Comparison of ENCODE assay signal across 8 cellular contexts in the genomic region with DNA sequence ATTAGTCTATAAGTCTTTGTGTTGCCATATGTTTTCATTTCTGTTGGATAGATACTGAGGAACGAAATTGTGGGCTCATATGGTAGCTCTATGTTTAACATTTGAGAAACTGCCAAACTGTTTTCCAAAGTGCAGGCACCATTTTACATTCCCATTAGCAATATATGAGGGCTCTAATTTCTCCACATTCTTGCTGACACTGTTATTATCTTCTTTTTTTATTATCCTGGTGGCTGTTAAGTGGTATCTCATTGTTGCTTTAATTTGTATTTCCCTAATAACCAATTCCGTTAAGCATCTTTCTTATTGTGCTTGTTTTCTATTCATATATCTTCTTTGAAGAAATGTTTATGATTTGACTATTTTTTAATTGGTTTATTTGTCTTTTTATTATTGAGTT. TPM values are rescaled to one million over a fixed set of nuclear protein-coding genes. Genes with fewer than 3 reads are reported as not detected.
DNase-seq lines count a peak whose midpoint lies in the region; ATAC-seq, FAIRE-seq and TF ChIP-seq lines count a peak whose summit lies in the region.

No MANE protein-coding gene starts in this region.

- peaks cover 4% of the 10 kb centered on the region for H3K27me3 Mint-ChIP-seq in activated naive CD4-positive, alpha-beta T cell treated with anti-CD3 and anti-CD28 coated beads, Interleukin-2, amount 10 ng/mL, durations not matched to agents 7 days and 5 days
- no peaks in the 10 kb centered on the region for H3K27me3 Mint-ChIP-seq in activated naive CD4-positive, alpha-beta T cell treated with anti-CD3 and anti-CD28 coated beads for 36 hours (ENCODE audit: low read depth)
- H3K27me3 Mint-ChIP-seq in activated CD8-positive, alpha-beta T cell treated with anti-CD3 and anti-CD28 coated beads, Interleukin-2, amount 10 ng/mL, durations not matched to agents 7 days and 5 days (ENCODE audit: low read depth), result peaks cover 2% of the 10 kb centered on the region

- no peak overlapping the region for H3K14ac ChIP-seq in trophoblast cell (ENCODE audit: low read length)

- dilution Hi-C loops in keratinocyte (cut with MboI; ENCODE audit: extremely low pct_ligation_motif_present, low sequenced_read_pairs), result no loop called here

- no peaks in the 10 kb centered on the region for H3K27me3 ChIP-seq in keratinocyte (ENCODE audit: control insufficient read depth, extremely low read depth, insufficient read depth, low read length)
- H3K27me3 ChIP-seq in upper lobe of left lung, result no peaks in the 10 kb centered on the region
- no peaks in the 10 kb centered on the region for H3K27me3 ChIP-seq in trophoblast cell (ENCODE audit: insufficient read depth, low read length)

- no peak overlapping the region for H2BK12ac ChIP-seq in trophoblast cell (ENCODE audit: low read length)

- H2BK120ac ChIP-seq in trophoblast cell (ENCODE audit: insufficient read depth, low read length, poor library complexity), result no peak overlapping the region

- no peaks in the 10 kb centered on the region for H3K36me3 ChIP-seq in keratinocyte (ENCODE audit: control insufficient read depth in 2 of 2, extremely low read depth in 1 of 2, insufficient read depth in 2 of 2, low read length in 2 of 2)
- peaks cover 0 to 7% (median 2%) of the 10 kb centered on the region in 4 donors for H3K36me3 ChIP-seq in upper lobe of left lung
- H3K36me3 ChIP-seq in trophoblast cell (ENCODE audit: control insufficient read depth in 1 of 2, insufficient read depth in 2 of 2, low read length in 2 of 2), result peaks cover 0 to 4% of the 10 kb centered on the region in 2 experiments

- peaks cover 28% of the 10 kb centered on the region for H3K4me1 ChIP-seq in keratinocyte (ENCODE audit: control insufficient read depth, extremely low read depth, insufficient read depth, low read length)
- peaks cover 11 to 29% (median 19%) of the 10 kb centered on the region in 4 donors for H3K4me1 ChIP-seq in upper lobe of left lung
- H3K4me1 ChIP-seq in trophoblast cell (ENCODE audit: control insufficient read depth in 1 of 2, insufficient read depth in 2 of 2, low read length in 2 of 2), result peaks cover 0 to 2% of the 10 kb centered on the region in 2 experiments

- peaks cover 10% of the 10 kb centered on the region for H3K36me3 Mint-ChIP-seq in activated naive CD4-positive, alpha-beta T cell treated with anti-CD3 and anti-CD28 coated beads, Interleukin-2, amount 10 ng/mL, durations not matched to agents 7 days and 5 days
- H3K36me3 Mint-ChIP-seq in activated naive CD4-positive, alpha-beta T cell treated with anti-CD3 and anti-CD28 coated beads for 36 hours (ENCODE audit: low read depth), result peaks cover 2% of the 10 kb centered on the region
- H3K36me3 Mint-ChIP-seq in activated CD8-positive, alpha-beta T cell treated with anti-CD3 and anti-CD28 coated beads, Interleukin-2, amount 10 ng/mL, durations not matched to agents 7 days and 5 days (ENCODE audit: low read depth), result peaks cover 11% of the 10 kb centered on the region

- H2AFZ ChIP-seq in keratinocyte (ENCODE audit: control insufficient read depth, low read length) (peak overlapping the region; percentile 78), trophoblast cell (ENCODE audit: insufficient read depth, low read length, poor library complexity) (no peak overlapping the region)

- H3K27ac ChIP-seq in keratinocyte (ENCODE audit: control insufficient read depth, insufficient read depth, low read length) (peak overlapping the region; percentile 74), upper lobe of left lung (peak overlapping the region; percentile 71 to 88 (median 86)), trophoblast cell (ENCODE audit: low read depth, low read length) (no peak overlapping the region)

- TF ChIP-seq EP300 in upper lobe of left lung (IDR thresholded peaks at IDR 0.05), result no peak

- CTCF ChIA-PET in activated naive CD4-positive, alpha-beta T cell treated with anti-CD3 and anti-CD28 coated beads, Interleukin-2, amount 10 ng/mL, durations not matched to agents 7 days and 5 days (lab: Charles Lee), result interaction anchor here (1.8 kb wide), 1 partner anchor 11 kb away, joined by 11 read pairs; no protein-coding TSS in a partner anchor
- CTCF ChIA-PET in activated naive CD4-positive, alpha-beta T cell treated with anti-CD3 and anti-CD28 coated beads for 36 hours (lab: Charles Lee), result interaction anchor here (1.6 to 4.3 kb wide), 2 partner anchors 10 to 145 kb away, joined by 5 to 14 read pairs; partner anchors contain the start of gene ATP2C1
- CTCF ChIA-PET in activated CD8-positive, alpha-beta T cell treated with anti-CD3 and anti-CD28 coated beads, Interleukin-2, amount 10 ng/mL, durations not matched to agents 7 days and 5 days (lab: Charles Lee), result interaction anchor here (2.1 kb wide), 1 partner anchor 145 kb away, joined by 17 read pairs; the partner anchor contains the start of gene ATP2C1

- H4K8ac ChIP-seq in trophoblast cell (ENCODE audit: low read depth, low read length), result no peak overlapping the region

- no peak overlapping the region for H3K4ac ChIP-seq in trophoblast cell (ENCODE audit: low read depth, low read length)

- H3K79me1 ChIP-seq in trophoblast cell (ENCODE audit: low read length), result peaks cover 2% of the 10 kb centered on the region

- H3K4me3 Mint-ChIP-seq in activated naive CD4-positive, alpha-beta T cell treated with anti-CD3 and anti-CD28 coated beads, Interleukin-2, amount 10 ng/mL, durations not matched to agents 7 days and 5 days, result peak overlapping the region; percentile 87
- H3K4me3 Mint-ChIP-seq in activated naive CD4-positive, alpha-beta T cell treated with anti-CD3 and anti-CD28 coated beads for 36 hours, result no peak overlapping the region
- peak overlapping the region; percentile 91 for H3K4me3 Mint-ChIP-seq in activated CD8-positive, alpha-beta T cell treated with anti-CD3 and anti-CD28 coated beads, Interleukin-2, amount 10 ng/mL, durations not matched to agents 7 days and 5 days

- no peak overlapping the region for H2BK5ac ChIP-seq in trophoblast cell (ENCODE audit: low read depth, low read length, poor library complexity)

- H3K9ac ChIP-seq in keratinocyte (ENCODE audit: control insufficient read depth, extremely low read depth, insufficient read depth, low read length), result peak overlapping the region; percentile 75
- H3K9ac ChIP-seq in trophoblast cell (ENCODE audit: low read length), result no peak overlapping the region

- H3K4me2 ChIP-seq in keratinocyte (ENCODE audit: control insufficient read depth, extremely low read depth, insufficient read depth, low read depth, low read length) (peak overlapping the region; percentile 82), trophoblast cell (ENCODE audit: low read length) (no peak overlapping the region)

- no peaks in the 10 kb centered on the region for H3K9me1 ChIP-seq in keratinocyte (ENCODE audit: control insufficient read depth, extremely low read depth, insufficient read depth, low read length)

- POLR2A ChIA-PET in activated CD8-positive, alpha-beta T cell treated with anti-CD3 and anti-CD28 coated beads, Interleukin-2, amount 10 ng/mL, durations not matched to agents 7 days and 5 days (lab: Charles Lee), result interaction anchor here (0.8 to 1.1 kb wide), 2 partner anchors 145 to 278 kb away, joined by 3 to 7 read pairs; partner anchors contain the start of genes ASTE1, ATP2C1 and NEK11

- H3K4me3 ChIP-seq in keratinocyte (ENCODE audit: control insufficient read depth in 2 of 3, extremely low read depth in 1 of 3, insufficient read depth in 2 of 3, low read depth in 1 of 3, low read length in 3 of 3) (peak overlapping the region; percentile 37 to 66 (median 47)), upper lobe of left lung (peak overlapping the region in 3 of 4 donors; percentile 60 to 82 (median 63)), trophoblast cell (ENCODE audit: low read depth, low read length) (no peak overlapping the region)

- no peak overlapping the region for H3K27ac Mint-ChIP-seq in activated naive CD4-positive, alpha-beta T cell treated with anti-CD3 and anti-CD28 coated beads, Interleukin-2, amount 10 ng/mL, durations not matched to agents 7 days and 5 days
- H3K27ac Mint-ChIP-seq in activated naive CD4-positive, alpha-beta T cell treated with anti-CD3 and anti-CD28 coated beads for 36 hours, result no peak overlapping the region
- H3K27ac Mint-ChIP-seq in activated CD8-positive, alpha-beta T cell treated with anti-CD3 and anti-CD28 coated beads, Interleukin-2, amount 10 ng/mL, durations not matched to agents 7 days and 5 days, result no peak overlapping the region

- TF ChIP-seq CTCF in keratinocyte (optimal IDR thresholded peaks at IDR 0.05 in 1 of 3, IDR thresholded peaks at IDR 0.05 in 1 of 3, conservative IDR thresholded peaks at IDR 0.05 in 1 of 3; ENCODE audit: extremely low read depth in 1 of 3, insufficient read depth in 2 of 3, low read length in 3 of 3) (no peak), upper lobe of left lung (IDR thresholded peaks at IDR 0.05) (no peak)

- peaks cover 31% of the 10 kb centered on the region for H3K4me1 Mint-ChIP-seq in activated naive CD4-positive, alpha-beta T cell treated with anti-CD3 and anti-CD28 coated beads, Interleukin-2, amount 10 ng/mL, durations not matched to agents 7 days and 5 days
- peaks cover 21% of the 10 kb centered on the region for H3K4me1 Mint-ChIP-seq in activated naive CD4-positive, alpha-beta T cell treated with anti-CD3 and anti-CD28 coated beads for 36 hours (ENCODE audit: low read depth)
- peaks cover 21% of the 10 kb centered on the region for H3K4me1 Mint-ChIP-seq in activated CD8-positive, alpha-beta T cell treated with anti-CD3 and anti-CD28 coated beads, Interleukin-2, amount 10 ng/mL, durations not matched to agents 7 days and 5 days (ENCODE audit: low read depth)

- no peak for FAIRE-seq in keratinocyte (lab: Jason Lieb, UNC)

- no peaks in the 10 kb centered on the region for H3K9me3 ChIP-seq in keratinocyte (ENCODE audit: control insufficient read depth, low read depth, low read length)
- no peaks in the 10 kb centered on the region for H3K9me3 ChIP-seq in upper lobe of left lung
- H3K9me3 ChIP-seq in trophoblast cell (ENCODE audit: insufficient read depth, low read depth, low read length), result no peaks in the 10 kb centered on the region

- H3K9me3 Mint-ChIP-seq in activated naive CD4-positive, alpha-beta T cell treated with anti-CD3 and anti-CD28 coated beads, Interleukin-2, amount 10 ng/mL, durations not matched to agents 7 days and 5 days, result no peaks in the 10 kb centered on the region
- H3K9me3 Mint-ChIP-seq in activated naive CD4-positive, alpha-beta T cell treated with anti-CD3 and anti-CD28 coated beads for 36 hours, result no peaks in the 10 kb centered on the region
- H3K9me3 Mint-ChIP-seq in activated CD8-positive, alpha-beta T cell treated with anti-CD3 and anti-CD28 coated beads, Interleukin-2, amount 10 ng/mL, durations not matched to agents 7 days and 5 days (ENCODE audit: insufficient read depth), result no peaks in the 10 kb centered on the region

- intact Hi-C loops in activated naive CD4-positive, alpha-beta T cell treated with anti-CD3 and anti-CD28 coated beads for 36 hours (cut with micrococcal nuclease), result no loop called here

- H2AK5ac ChIP-seq in trophoblast cell (ENCODE audit: low read length), result no peak overlapping the region

- H4K20me1 ChIP-seq in keratinocyte (ENCODE audit: control insufficient read depth, extremely low read depth, insufficient read depth, low read length), result no peaks in the 10 kb centered on the region

- ATAC-seq in activated CD8-positive, alpha-beta T cell treated with anti-CD3 and anti-CD28 coated beads, Interleukin-2, amount 10 ng/mL, durations not matched to agents 7 days and 5 days, result no peak
- no peak for ATAC-seq in upper lobe of left lung (ENCODE audit: low FRiP score in 2 of 2)
- no peak for ATAC-seq in HG02623 (IDR thresholded peaks at IDR 0.05; ENCODE audit: unreplicated experiment)

- TF ChIP-seq POLR2A in upper lobe of left lung (IDR thresholded peaks at IDR 0.05), result no peak

- no peak for DNase-seq in activated naive CD4-positive, alpha-beta T cell treated with anti-CD3 and anti-CD28 coated beads, Interleukin-2, amount 10 ng/mL, durations not matched to agents 7 days and 5 days
- DNase-seq in activated naive CD4-positive, alpha-beta T cell treated with anti-CD3 and anti-CD28 coated beads for 36 hours, result no peak
- DNase-seq in activated CD8-positive, alpha-beta T cell treated with anti-CD3 and anti-CD28 coated beads, Interleukin-2, amount 10 ng/mL, durations not matched to agents 7 days and 5 days, result no peak
- DNase-seq in keratinocyte (ENCODE audit: low read depth, low spot score) (no peak), upper lobe of left lung (no peak), trophoblast cell (no peak), D341Med (ENCODE audit: low spot score) (no peak)

- 70 to 83% methylated on average over 2 of the region's 2 CpGs for WGBS in upper lobe of left lung, 2 donors
- WGBS in trophoblast cell (ENCODE audit: extremely low coverage, insufficient coverage, insufficient read length), result no CpG with 5 or more reads among the region's 2 CpGs

- no peak overlapping the region for H4K12ac ChIP-seq in trophoblast cell (ENCODE audit: low read depth, low read length)

- no peak overlapping the region for H3K23ac ChIP-seq in trophoblast cell (ENCODE audit: low read length)

- no peak overlapping the region for H3K18ac ChIP-seq in trophoblast cell (ENCODE audit: low read length)

- H4K91ac ChIP-seq in trophoblast cell (ENCODE audit: low read depth, low read length), result no peak overlapping the region

- H3K79me2 ChIP-seq in keratinocyte (ENCODE audit: control insufficient read depth, insufficient read depth, low read length) (peaks cover 31% of the 10 kb centered on the region), trophoblast cell (ENCODE audit: control insufficient read depth, insufficient read depth, low read length, poor library complexity) (peaks cover 8% of the 10 kb centered on the region)

RNA-seq across cellular contexts. Expression of gene PIK3R4, which starts 1.9 kb away (rescaled TPM):
- total RNA-seq in activated naive CD4-positive, alpha-beta T cell treated with anti-CD3 and anti-CD28 coated beads for 36 hours, result 10 to 100 TPM; 25.8 to 28.6 TPM
- 10 to 100 TPM; 24.1 to 24.6 TPM for total RNA-seq in activated CD8-positive, alpha-beta T cell treated with anti-CD3 and anti-CD28 coated beads, Interleukin-2, amount 10 ng/mL, durations not matched to agents 7 days and 5 days
- 43.4 to 53.0 TPM (median 49.2 TPM) in 3 replicates for polyA plus RNA-seq in keratinocyte
- 9.7 TPM for polyA plus RNA-seq in keratinocyte (2011; ENCODE audit: low read depth)
- 12.3 and 20.3 TPM in 2 replicates for polyA plus RNA-seq in keratinocyte (2011; cell fraction: cytosol; rRNA removed)
- polyA plus RNA-seq in keratinocyte (2011; cell fraction: nucleus; rRNA removed), result 102 and 112 TPM in 2 replicates
- 17.1 and 22.3 TPM in 2 replicates for polyA plus RNA-seq in keratinocyte (2012; ENCODE audit: low replicate concordance)
- polyA minus RNA-seq in keratinocyte, result 56.6 to 130 TPM (median 114 TPM) in 3 replicates
- 17.6 TPM for polyA minus RNA-seq in keratinocyte (2011; cell fraction: cytosol; rRNA and poly(A)+ RNA removed)
- 97.7 and 159 TPM in 2 replicates for polyA minus RNA-seq in keratinocyte (2011; cell fraction: nucleus; rRNA and poly(A)+ RNA removed)
- 10 to 100 TPM; 24.6 to 44.2 (median 33.4) TPM for total RNA-seq in upper lobe of left lung
- 10.8 and 11.2 TPM in 2 replicates for polyA plus RNA-seq in trophoblast cell (2013)
